Comparison of ENCODE assay signal across 20 cellular contexts in genomic region chr14:93100570-93100969, GRCh38. TPM values are rescaled to one million over a fixed set of nuclear protein-coding genes. Genes with fewer than 3 reads are reported as not detected.
A peak's percentile ranks its signal among the peaks of the same experiment; 100 is the strongest.
DNase-seq lines count a peak whose midpoint lies in the region; ATAC-seq and TF ChIP-seq lines count a peak whose summit lies in the region.
"Had no signal": no experiment of that assay in that cellular context is flagged by ENCODE, and none has a peak within 500 bp of the region (broad histone marks: within the 10 kb centered on the region; RNA-seq: fewer than 3 reads in every experiment).

No MANE protein-coding gene starts in this region.

- TF ChIP-seq CTCF in osteoblast (IDR thresholded peaks at IDR 0.05; ENCODE audit: extremely low read depth, low read depth, low read length) = no peak

- no peaks in the 10 kb centered on the region for H3K36me3 ChIP-seq in osteoblast (ENCODE audit: insufficient read depth, low read length)
- H3K36me3 ChIP-seq: BLaER1, left lung had no signal

- no peak overlapping the region for H3K27ac ChIP-seq in osteoblast (ENCODE audit: low read depth, low read length)
- H3K27ac ChIP-seq: BLaER1, left lung, psoas muscle had no signal

- peaks cover 1% of the 10 kb centered on the region for H3K36me3 Mint-ChIP-seq in T-helper 2 cell treated with Interferon-gamma antibody and Interleukin-4, amounts not matched to agents 5 μg/mL and 100 μg/mL, for 36 hours (ENCODE audit: low read depth)
- H3K36me3 Mint-ChIP-seq in dendritic cell treated with granulocyte-macrophage colony-stimulating factor and Interleukin-4, amounts not matched to agents 40 ng/mL and 50 ng/mL, for 4 days (ENCODE audit: low read depth) = peaks cover 19% of the 10 kb centered on the region

- intact Hi-C loops in dendritic cell treated with granulocyte-macrophage colony-stimulating factor and Interleukin-4, amounts not matched to agents 40 ng/mL and 50 ng/mL, for 4 days (cut with micrococcal nuclease) = no loop called here

- DNase-seq in T-helper 2 cell treated with Interferon-gamma antibody and Interleukin-4, amounts not matched to agents 5 μg/mL and 100 μg/mL, for 36 hours (ENCODE audit: low spot score) = no peak
- no peak for DNase-seq in T-helper 2 cell
- DNase-seq in NCI-H1694 treated with DMSO at 0.1 percent for 48 hours (lab: John Stamatoyannopoulos, UW) = peak; percentile 84
- peak; percentile 77 for DNase-seq in osteoblast (ENCODE audit: insufficient read length, low spot score, missing footprints)
- DNase-seq in MV-4-11 (lab: John Stamatoyannopoulos, UW) = no peak
- DNase-seq: activated CD4-positive, alpha-beta T cell treated with anti-CD3 and anti-CD28 coated beads for 1 hour; activated CD8-positive, alpha-beta memory T cell treated with anti-CD3 and anti-CD28 coated beads, Interleukin-2, amount 10 ng/mL, durations not matched to agents 7 days and 5 days; erythroblast; GDM1; NCI-H187; psoas muscle; Right ventricle myocardium superior; stimulated activated CD4-positive, alpha-beta T cell treated with anti-CD3 and anti-CD28 coated beads, Interleukin-2, amount 100 ng/mL, for 48 hours had no signal

- no peak overlapping the region for H3K4me2 ChIP-seq in osteoblast (ENCODE audit: insufficient read depth, low read length)
- H3K4me2 ChIP-seq: BLaER1 had no signal

- H3K4me1 Mint-ChIP-seq in T-helper 2 cell treated with Interferon-gamma antibody and Interleukin-4, amounts not matched to agents 5 μg/mL and 100 μg/mL, for 36 hours (ENCODE audit: low read depth) = peaks cover 42% of the 10 kb centered on the region
- H3K4me1 Mint-ChIP-seq in dendritic cell treated with granulocyte-macrophage colony-stimulating factor and Interleukin-4, amounts not matched to agents 40 ng/mL and 50 ng/mL, for 4 days (ENCODE audit: low read depth) = peaks cover 87% of the 10 kb centered on the region

- H4K20me1 ChIP-seq in osteoblast (ENCODE audit: insufficient read depth, low read length) = peaks cover 12% of the 10 kb centered on the region

- ATAC-seq in HG03378 (IDR thresholded peaks at IDR 0.05; ENCODE audit: unreplicated experiment) = no peak
- no peak for ATAC-seq in GM21825 (IDR thresholded peaks at IDR 0.05; ENCODE audit: unreplicated experiment)
- ATAC-seq: activated CD8-positive, alpha-beta memory T cell treated with anti-CD3 and anti-CD28 coated beads, Interleukin-2, amount 10 ng/mL, durations not matched to agents 7 days and 5 days; left lung; psoas muscle had no signal

- no peaks in the 10 kb centered on the region for H3K9me3 Mint-ChIP-seq in T-helper 2 cell treated with Interferon-gamma antibody and Interleukin-4, amounts not matched to agents 5 μg/mL and 100 μg/mL, for 36 hours
- no peaks in the 10 kb centered on the region for H3K9me3 Mint-ChIP-seq in dendritic cell treated with granulocyte-macrophage colony-stimulating factor and Interleukin-4, amounts not matched to agents 40 ng/mL and 50 ng/mL, for 4 days
- H3K9me3 Mint-ChIP-seq: IgD-negative memory B cell had no signal

- peaks cover 23% of the 10 kb centered on the region for H3K79me2 ChIP-seq in osteoblast (ENCODE audit: insufficient read depth, low read length)

- no peak overlapping the region for H3K4me3 ChIP-seq in osteoblast (ENCODE audit: insufficient read depth, low read length)
- H3K4me3 ChIP-seq: BLaER1, left lung, psoas muscle, skin epidermis had no signal

- H3K4me1 ChIP-seq in osteoblast (ENCODE audit: insufficient read depth, low read length) = peaks cover 6% of the 10 kb centered on the region

- no peaks in the 10 kb centered on the region for H3K27me3 ChIP-seq in osteoblast (ENCODE audit: insufficient read depth, low read length)
- H3K27me3 ChIP-seq: BLaER1, left lung had no signal

- no peaks in the 10 kb centered on the region for H3K27me3 Mint-ChIP-seq in T-helper 2 cell treated with Interferon-gamma antibody and Interleukin-4, amounts not matched to agents 5 μg/mL and 100 μg/mL, for 36 hours (ENCODE audit: low read depth)
- H3K27me3 Mint-ChIP-seq in dendritic cell treated with granulocyte-macrophage colony-stimulating factor and Interleukin-4, amounts not matched to agents 40 ng/mL and 50 ng/mL, for 4 days = no peaks in the 10 kb centered on the region
- H3K27me3 Mint-ChIP-seq: activated CD8-positive, alpha-beta memory T cell treated with anti-CD3 and anti-CD28 coated beads, Interleukin-2, amount 10 ng/mL, durations not matched to agents 7 days and 5 days; IgD-negative memory B cell had no signal

- H3K9me3 ChIP-seq in osteoblast (ENCODE audit: low read depth, low read length) = no peaks in the 10 kb centered on the region
- H3K9me3 ChIP-seq: BLaER1, left lung, psoas muscle had no signal

- H3K27ac Mint-ChIP-seq in T-helper 2 cell treated with Interferon-gamma antibody and Interleukin-4, amounts not matched to agents 5 μg/mL and 100 μg/mL, for 36 hours = peak overlapping the region; percentile 55
- H3K27ac Mint-ChIP-seq in dendritic cell treated with granulocyte-macrophage colony-stimulating factor and Interleukin-4, amounts not matched to agents 40 ng/mL and 50 ng/mL, for 4 days = peak overlapping the region; percentile 67

- no peak overlapping the region for H2AFZ ChIP-seq in osteoblast (ENCODE audit: low read length)

- no peak overlapping the region for H3K4me3 Mint-ChIP-seq in T-helper 2 cell treated with Interferon-gamma antibody and Interleukin-4, amounts not matched to agents 5 μg/mL and 100 μg/mL, for 36 hours
- H3K4me3 Mint-ChIP-seq in dendritic cell treated with granulocyte-macrophage colony-stimulating factor and Interleukin-4, amounts not matched to agents 40 ng/mL and 50 ng/mL, for 4 days = no peak overlapping the region
- H3K4me3 Mint-ChIP-seq: activated CD8-positive, alpha-beta memory T cell treated with anti-CD3 and anti-CD28 coated beads, Interleukin-2, amount 10 ng/mL, durations not matched to agents 7 days and 5 days; IgD-negative memory B cell had no signal

RNA-seq across cellular contexts. Expression of gene ITPK1, which starts 15.2 kb away (rescaled TPM):
- 25.0 and 25.3 TPM in 2 replicates for total RNA-seq in osteoblast

Comparison
In these comparisons a context has a peak if more than half of its experiments do, and no peak if none do; other contexts are left out.
1. DNase-seq: peak in NCI-H1694 treated with DMSO at 0.1 percent for 48 hours (single experiment) and osteoblast (single experiment); none in T-helper 2 cell treated with Interferon-gamma antibody and Interleukin-4, amounts not matched to agents 5 μg/mL and 100 μg/mL, for 36 hours (single experiment), T-helper 2 cell (0 of 5) and MV-4-11 (single experiment).